14 cellular contexts compared by ENCODE assay signal in the genomic region with DNA sequence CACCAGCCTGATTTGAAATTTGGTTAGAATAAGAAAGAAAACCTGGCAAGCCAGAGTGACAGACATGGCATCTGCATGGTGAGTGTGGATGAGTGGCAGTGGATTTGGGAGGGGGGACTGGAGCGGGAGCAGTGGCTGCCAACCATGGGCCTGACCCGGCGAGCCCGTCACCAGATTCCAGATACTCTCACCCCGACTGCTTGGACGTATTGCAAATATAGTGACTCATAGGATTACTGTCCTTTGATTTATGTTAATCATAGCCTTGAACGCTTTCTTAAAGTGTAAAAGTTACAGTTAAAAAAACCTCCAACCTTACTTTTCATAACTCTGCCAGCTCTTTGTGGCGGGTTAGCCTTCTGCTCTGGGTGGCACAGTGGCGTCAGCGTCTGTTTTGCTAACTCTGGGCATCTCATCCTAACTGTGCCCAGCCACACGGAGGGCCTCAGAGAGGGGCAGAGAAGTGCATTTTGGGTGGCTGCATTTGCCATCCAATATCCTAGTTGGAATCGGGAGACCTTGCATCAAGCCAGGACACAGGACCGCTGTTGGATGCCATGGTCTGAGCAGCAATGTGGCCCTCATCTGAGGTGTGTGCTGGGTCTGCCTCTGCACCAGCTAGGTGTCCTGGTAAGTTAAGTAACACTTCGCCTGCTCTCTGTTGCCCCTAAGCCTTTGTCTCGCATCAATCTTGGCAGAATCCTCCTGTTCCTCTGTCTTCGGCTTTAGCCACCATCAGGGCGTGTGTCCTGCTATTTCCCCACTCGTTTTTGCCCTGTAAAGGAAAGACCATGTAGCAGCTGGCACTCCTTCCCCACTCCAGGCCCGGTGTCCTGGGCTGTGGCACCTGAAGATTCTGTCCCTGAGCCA. TPM values are rescaled to one million over a fixed set of nuclear protein-coding genes. Genes with fewer than 3 reads are reported as not detected.
DNase-seq lines count a peak whose midpoint lies in the region; ATAC-seq, FAIRE-seq and TF ChIP-seq lines count a peak whose summit lies in the region.
"Had no signal": no experiment of that assay in that cellular context is flagged by ENCODE, and none has a peak within 500 bp of the region (broad histone marks: within the 10 kb centered on the region; RNA-seq: fewer than 3 reads in every experiment).

No MANE protein-coding gene starts in this region.

- peaks cover 3% of the 10 kb centered on the region for H3K36me3 ChIP-seq in CD8-positive, alpha-beta T cell (ENCODE audit: insufficient read depth, low read length)
- H3K36me3 ChIP-seq in MG63 (peaks cover 8% of the 10 kb centered on the region), bronchial epithelial cell (ENCODE audit: control insufficient read depth, insufficient read depth, low read length) (peaks cover 1% of the 10 kb centered on the region)

- H3K27ac ChIP-seq in CD8-positive, alpha-beta T cell (ENCODE audit: low read depth, low read length), result no peak overlapping the region

- peaks cover 17% of the 10 kb centered on the region for H3K4me1 Mint-ChIP-seq in CD8-positive, alpha-beta T cell (ENCODE audit: low read depth)
- H3K4me1 Mint-ChIP-seq in activated T-helper 1 cell treated with anti-CD3 and anti-CD28 coated beads, Interleukin-12 subunit alpha, Interleukin-12 subunit beta, Interleukin-2, Interleukin-4 antibody, amounts not matched to agents 30 ng/mL and 10 ng/mL and 1 ng/mL, durations not matched to agents 14 hours and 24 hours and 36 hours (ENCODE audit: low read depth), result peaks cover 25% of the 10 kb centered on the region

- H3K9me3 ChIP-seq in CD8-positive, alpha-beta T cell (ENCODE audit: low read length), result no peaks in the 10 kb centered on the region
- H3K9me3 ChIP-seq in MG63, result no peaks in the 10 kb centered on the region

- no peak for DNase-seq in CD8-positive, alpha-beta T cell
- DNase-seq in MG63 (peak; percentile 90), bronchial epithelial cell (ENCODE audit: low read depth) (peak; percentile 84), myocyte (ENCODE audit: low read depth) (peak; percentile 60), NCI-H69 (lab: John Stamatoyannopoulos, UW) (no peak), left ventricle myocardium superior (no peak), NCI-H1048 (lab: John Stamatoyannopoulos, UW) (no peak)
- no peak for DNase-seq in activated T-helper 1 cell treated with anti-CD3 and anti-CD28 coated beads, Interleukin-12 subunit alpha, Interleukin-12 subunit beta, Interleukin-2, Interleukin-4 antibody, amounts not matched to agents 30 ng/mL and 10 ng/mL and 1 ng/mL, durations not matched to agents 14 hours and 24 hours and 36 hours (ENCODE audit: low spot score)
- DNase-seq: amygdala; CD4-positive, CD25-positive, alpha-beta regulatory T cell; foreskin melanocyte; NCI-H524 treated with DMSO at 0.1 percent for 48 hours; nucleus accumbens; stimulated activated CD4-positive, alpha-beta T cell treated with anti-CD3 and anti-CD28 coated beads, Interleukin-2, amount 100 ng/mL, for 48 hours had no signal

- no peak for TF ChIP-seq CTCF in CD8-positive, alpha-beta T cell (IDR thresholded peaks at IDR 0.05)
- TF ChIP-seq CTCF in bronchial epithelial cell (IDR thresholded peaks at IDR 0.05; ENCODE audit: insufficient read depth, low read length, severe bottlenecking), result no peak

- peaks cover 16% of the 10 kb centered on the region for H3K4me1 ChIP-seq in CD8-positive, alpha-beta T cell (ENCODE audit: insufficient read depth, low read length)

- ATAC-seq in CD8-positive, alpha-beta T cell, result no peak
- no peak for ATAC-seq in left ventricle myocardium superior

- no peaks in the 10 kb centered on the region for H3K27me3 ChIP-seq in CD8-positive, alpha-beta T cell (ENCODE audit: insufficient read depth, low read length)
- no peaks in the 10 kb centered on the region for H3K27me3 ChIP-seq in MG63
- H3K27me3 ChIP-seq in bronchial epithelial cell (ENCODE audit: control insufficient read depth, insufficient read depth, low read length), result no peaks in the 10 kb centered on the region

- no peaks in the 10 kb centered on the region for H3K27me3 Mint-ChIP-seq in CD8-positive, alpha-beta T cell (ENCODE audit: low read depth)
- no peaks in the 10 kb centered on the region for H3K27me3 Mint-ChIP-seq in activated T-helper 1 cell treated with anti-CD3 and anti-CD28 coated beads, Interleukin-12 subunit alpha, Interleukin-12 subunit beta, Interleukin-2, Interleukin-4 antibody, amounts not matched to agents 30 ng/mL and 10 ng/mL and 1 ng/mL, durations not matched to agents 14 hours and 24 hours and 36 hours (ENCODE audit: insufficient read depth)

- FAIRE-seq in bronchial epithelial cell (lab: Jason Lieb, UNC), result no peak

- POLR2A ChIA-PET in CD8-positive, alpha-beta T cell (lab: Charles Lee), result interaction anchor here (1.4 kb wide), 1 partner anchor 27 kb away, joined by 4 read pairs; the partner anchor contains the start of gene FOXK2

- peak overlapping the region; percentile 13 for H3K27ac Mint-ChIP-seq in CD8-positive, alpha-beta T cell
- no peak overlapping the region for H3K27ac Mint-ChIP-seq in activated T-helper 1 cell treated with anti-CD3 and anti-CD28 coated beads, Interleukin-12 subunit alpha, Interleukin-12 subunit beta, Interleukin-2, Interleukin-4 antibody, amounts not matched to agents 30 ng/mL and 10 ng/mL and 1 ng/mL, durations not matched to agents 14 hours and 24 hours and 36 hours

- intact Hi-C loops in CD8-positive, alpha-beta T cell (cut with DNase I, micrococcal nuclease), result loop anchor here in 1 of 2 experiments (5.0 kb wide), 1 partner anchor 76 kb away; the partner anchor contains the start of genes HEXD and OGFOD3
- intact Hi-C loops in activated T-helper 1 cell treated with anti-CD3 and anti-CD28 coated beads, Interleukin-12 subunit alpha, Interleukin-12 subunit beta, Interleukin-2, Interleukin-4 antibody, amounts not matched to agents 30 ng/mL and 10 ng/mL and 1 ng/mL, durations not matched to agents 14 hours and 24 hours and 36 hours (cut with micrococcal nuclease), result no loop called here
- intact Hi-C loops in left ventricle myocardium superior (cut with micrococcal nuclease), result no loop called here

- no peak overlapping the region for H3K4me3 Mint-ChIP-seq in CD8-positive, alpha-beta T cell
- no peak overlapping the region for H3K4me3 Mint-ChIP-seq in activated T-helper 1 cell treated with anti-CD3 and anti-CD28 coated beads, Interleukin-12 subunit alpha, Interleukin-12 subunit beta, Interleukin-2, Interleukin-4 antibody, amounts not matched to agents 30 ng/mL and 10 ng/mL and 1 ng/mL, durations not matched to agents 14 hours and 24 hours and 36 hours

- no peak overlapping the region for H3K4me3 ChIP-seq in CD8-positive, alpha-beta T cell (ENCODE audit: low read depth, low read length)
- H3K4me3 ChIP-seq in MG63 (no peak overlapping the region), bronchial epithelial cell (ENCODE audit: low read depth, low read length) (no peak overlapping the region)

- H3K36me3 Mint-ChIP-seq in CD8-positive, alpha-beta T cell, result peaks cover 14% of the 10 kb centered on the region
- H3K36me3 Mint-ChIP-seq in activated T-helper 1 cell treated with anti-CD3 and anti-CD28 coated beads, Interleukin-12 subunit alpha, Interleukin-12 subunit beta, Interleukin-2, Interleukin-4 antibody, amounts not matched to agents 30 ng/mL and 10 ng/mL and 1 ng/mL, durations not matched to agents 14 hours and 24 hours and 36 hours (ENCODE audit: low read depth), result peaks cover 16% of the 10 kb centered on the region
- H3K36me3 Mint-ChIP-seq: CD4-positive, CD25-positive, alpha-beta regulatory T cell had no signal

- CTCF ChIA-PET in CD8-positive, alpha-beta T cell (lab: Charles Lee), result interaction anchor here (0.7 to 1.2 kb wide), 2 partner anchors 148 to 192 kb away, joined by 3 read pairs; no protein-coding TSS in a partner anchor

- H3K9me3 Mint-ChIP-seq in CD8-positive, alpha-beta T cell, result no peaks in the 10 kb centered on the region
- H3K9me3 Mint-ChIP-seq in activated T-helper 1 cell treated with anti-CD3 and anti-CD28 coated beads, Interleukin-12 subunit alpha, Interleukin-12 subunit beta, Interleukin-2, Interleukin-4 antibody, amounts not matched to agents 30 ng/mL and 10 ng/mL and 1 ng/mL, durations not matched to agents 14 hours and 24 hours and 36 hours, result no peaks in the 10 kb centered on the region
- H3K9me3 Mint-ChIP-seq: CD4-positive, CD25-positive, alpha-beta regulatory T cell had no signal

RNA-seq across cellular contexts. Expression of gene FOXK2, which starts 26.6 kb away (rescaled TPM):
- 10 to 100 TPM; 36.1 to 37.7 TPM for total RNA-seq in CD8-positive, alpha-beta T cell
- total RNA-seq in MG63 (2014; rRNA removed; shearing (Covaris generic); ENCODE audit: low replicate concordance), result 42.6 and 48.5 TPM in 2 replicates
- total RNA-seq in bronchial epithelial cell (38.8 and 44.0 TPM in 2 replicates), myocyte (34.8 and 53.8 TPM in 2 replicates), left ventricle myocardium superior (41.5 TPM)
- 32.3 TPM for polyA plus RNA-seq in myocyte (2012)
- total RNA-seq in activated T-helper 1 cell treated with anti-CD3 and anti-CD28 coated beads, Interleukin-12 subunit alpha, Interleukin-12 subunit beta, Interleukin-2, Interleukin-4 antibody, amounts not matched to agents 30 ng/mL and 10 ng/mL and 1 ng/mL, durations not matched to agents 14 hours and 24 hours and 36 hours, result 97.7 and 98.1 TPM in 2 replicates

RNA-seq across cellular contexts. Expression of gene NARF, which starts 34.3 kb away (rescaled TPM):
- total RNA-seq in CD8-positive, alpha-beta T cell, result 10 to 100 TPM; 60.0 to 60.1 TPM
- total RNA-seq in MG63 (2014; rRNA removed; shearing (Covaris generic); ENCODE audit: low replicate concordance), result 15.8 and 33.7 TPM in 2 replicates
- total RNA-seq in bronchial epithelial cell (40.0 and 40.1 TPM in 2 replicates), myocyte (55.4 and 66.1 TPM in 2 replicates), left ventricle myocardium superior (90.4 TPM)
- 82.0 TPM for polyA plus RNA-seq in myocyte (2012)
- 99.0 and 103 TPM in 2 replicates for total RNA-seq in activated T-helper 1 cell treated with anti-CD3 and anti-CD28 coated beads, Interleukin-12 subunit alpha, Interleukin-12 subunit beta, Interleukin-2, Interleukin-4 antibody, amounts not matched to agents 30 ng/mL and 10 ng/mL and 1 ng/mL, durations not matched to agents 14 hours and 24 hours and 36 hours

RNA-seq across cellular contexts. Expression of gene CYBC1, which starts 42.3 kb away (rescaled TPM):
- 10 to 100 TPM; 52.9 to 63.9 TPM for total RNA-seq in CD8-positive, alpha-beta T cell
- total RNA-seq in MG63 (2014; rRNA removed; shearing (Covaris generic); ENCODE audit: low replicate concordance), result 71.0 and 84.5 TPM in 2 replicates
- total RNA-seq in bronchial epithelial cell (31.3 and 33.8 TPM in 2 replicates), myocyte (59.0 and 62.2 TPM in 2 replicates), left ventricle myocardium superior (30.8 TPM)
- polyA plus RNA-seq in myocyte (2012), result 46.9 TPM
- 253 and 257 TPM in 2 replicates for total RNA-seq in activated T-helper 1 cell treated with anti-CD3 and anti-CD28 coated beads, Interleukin-12 subunit alpha, Interleukin-12 subunit beta, Interleukin-2, Interleukin-4 antibody, amounts not matched to agents 30 ng/mL and 10 ng/mL and 1 ng/mL, durations not matched to agents 14 hours and 24 hours and 36 hours

Comparison
In these comparisons a context has a peak if more than half of its experiments do, and no peak if none do; other contexts are left out.
1. DNase-seq: peak in MG63 (single experiment), bronchial epithelial cell (single experiment) and myocyte (single experiment); none in CD8-positive, alpha-beta T cell (0 of 7), activated T-helper 1 cell treated with anti-CD3 and anti-CD28 coated beads, Interleukin-12 subunit alpha, Interleukin-12 subunit beta, Interleukin-2, Interleukin-4 antibody, amounts not matched to agents 30 ng/mL and 10 ng/mL and 1 ng/mL, durations not matched to agents 14 hours and 24 hours and 36 hours (single experiment), NCI-H69 (single experiment), left ventricle myocardium superior (single experiment) and NCI-H1048 (single experiment).